ENCODE assay signal across 20 cellular contexts in the genomic region with DNA sequence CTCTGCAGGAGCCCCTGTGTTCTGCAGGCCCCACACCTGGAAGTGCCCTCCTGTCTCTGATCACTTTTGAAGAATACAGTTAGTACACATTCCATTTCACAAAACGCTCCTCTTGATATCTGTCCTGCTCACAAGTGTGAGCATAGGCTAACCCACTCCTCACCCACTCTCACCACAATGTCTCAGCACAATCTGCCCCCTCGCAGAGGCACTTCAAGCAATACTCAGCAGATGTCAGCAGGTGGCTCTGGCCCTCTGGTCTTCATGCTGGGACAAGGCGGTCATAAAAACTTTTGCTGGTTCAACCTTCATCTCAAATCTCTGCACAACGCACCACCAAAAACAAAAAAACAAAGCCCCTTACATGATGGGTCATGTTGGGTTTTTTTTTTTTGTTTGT.
"Had no signal": no experiment of that assay in that cellular context is flagged by ENCODE, and none has a peak within 500 bp of the region (broad histone marks: within the 10 kb centered on the region; RNA-seq: fewer than 3 reads in every experiment).

No MANE protein-coding gene starts in this region.

- DNase-seq: activated B cell treated with CpG ODN at 0.5 μM for 24 hours; activated CD4-positive, alpha-beta memory T cell treated with anti-CD3 and anti-CD28 coated beads for 36 hours; activated CD4-positive, alpha-beta T cell treated with anti-CD3 and anti-CD28 coated beads for 4 hours; activated naive CD4-positive, alpha-beta T cell; activated naive CD8-positive, alpha-beta T cell treated with anti-CD3 and anti-CD28 coated beads, Interleukin-2, amount 10 ng/mL, durations not matched to agents 7 days and 5 days; activated T-cell treated with anti-CD3 and anti-CD28 coated beads for 4 hours; amygdala; dermis blood vessel endothelial cell; effector memory CD4-positive, alpha-beta T cell; foreskin melanocyte; left lung; midbrain; retina; stimulated activated CD4-positive, alpha-beta T cell treated with anti-CD3 and anti-CD28 coated beads, Interleukin-12 subunit alpha, Interleukin-12 subunit beta, amount 100 ng/mL, for 4 hours; stimulated activated CD4-positive, alpha-beta T cell treated with anti-CD3 and anti-CD28 coated beads, Interleukin-1b, Interleukin-23, amount 100 ng/mL, for 48 hours; stimulated activated naive CD4-positive, alpha-beta T cell treated with Interleukin-2 at 50 U/mL for 16 hours; thyroid gland had no signal

- FAIRE-seq: TTC549, urothelium cell line had no signal

- H3K27ac ChIP-seq: cardiac muscle cell, left lung, thyroid gland had no signal

- H3K36me3 ChIP-seq: cardiac muscle cell, left lung, thyroid gland had no signal

- H3K4me1 ChIP-seq: left lung, thyroid gland had no signal

- H3K9me3 ChIP-seq: left lung, thyroid gland had no signal

- ATAC-seq: left lung had no signal

- H3K27me3 ChIP-seq: cardiac muscle cell, thyroid gland had no signal

- H3K4me3 ChIP-seq: cardiac muscle cell, left lung, thyroid gland had no signal
